In genomic region chr5:150490754-150491153, GRCh38 we compare ENCODE assay signal across 10 cellular contexts. TPM values are rescaled to one million over a fixed set of nuclear protein-coding genes. Genes with fewer than 3 reads are reported as not detected.
DNase-seq lines count a peak whose midpoint lies in the region; ATAC-seq, FAIRE-seq and TF ChIP-seq lines count a peak whose summit lies in the region.
"Had no signal": no experiment of that assay in that cellular context is flagged by ENCODE, and none has a peak within 500 bp of the region (broad histone marks: within the 10 kb centered on the region; RNA-seq: fewer than 3 reads in every experiment).

No MANE protein-coding gene starts in this region.

- H3K36me3 Mint-ChIP-seq in WTC11 = no peaks in the 10 kb centered on the region

- no peak for TF ChIP-seq EP300 in suprapubic skin (IDR thresholded peaks at IDR 0.05)

- ATAC-seq in WTC11 = no peak
- no peak for ATAC-seq in GM18867 (IDR thresholded peaks at IDR 0.05; ENCODE audit: unreplicated experiment)
- ATAC-seq: esophagus mucosa had no signal

- peaks cover 6% of the 10 kb centered on the region for H3K9me1 ChIP-seq in keratinocyte (ENCODE audit: control insufficient read depth, extremely low read depth, insufficient read depth, low read length)

- DNase-seq in WTC11 (ENCODE audit: low spot score) (no peak), keratinocyte (ENCODE audit: low read depth, low spot score) (no peak), suprapubic skin (ENCODE audit: low spot score in 2 of 2) (no peak), T-helper 9 cell (no peak), H7 (no peak)
- DNase-seq: activated naive CD4-positive, alpha-beta T cell; NCI-H774 had no signal

- TF ChIP-seq CTCF in WTC11 (IDR thresholded peaks at IDR 0.05) = no peak
- TF ChIP-seq CTCF in keratinocyte (optimal IDR thresholded peaks at IDR 0.05 in 1 of 3, IDR thresholded peaks at IDR 0.05 in 1 of 3, conservative IDR thresholded peaks at IDR 0.05 in 1 of 3; ENCODE audit: extremely low read depth in 1 of 3, insufficient read depth in 2 of 3, low read length in 3 of 3) = no peak
- no peak for TF ChIP-seq CTCF in suprapubic skin (IDR thresholded peaks at IDR 0.05)

- no peaks in the 10 kb centered on the region for H3K27me3 ChIP-seq in HUES48 (ENCODE audit: control insufficient read depth, insufficient read depth, low read length)
- H3K27me3 ChIP-seq in keratinocyte (ENCODE audit: control insufficient read depth, extremely low read depth, insufficient read depth, low read length) = no peaks in the 10 kb centered on the region
- no peaks in the 10 kb centered on the region for H3K27me3 ChIP-seq in suprapubic skin
- H3K27me3 ChIP-seq in H7 (ENCODE audit: control insufficient read depth, insufficient read depth, low read length) = no peaks in the 10 kb centered on the region

- no peaks in the 10 kb centered on the region for H4K20me1 ChIP-seq in keratinocyte (ENCODE audit: control insufficient read depth, extremely low read depth, insufficient read depth, low read length)

- H3K9ac ChIP-seq in HUES48 (ENCODE audit: low read depth, low read length) (no peak overlapping the region), keratinocyte (ENCODE audit: control insufficient read depth, extremely low read depth, insufficient read depth, low read length) (no peak overlapping the region)

- CTCF ChIA-PET in WTC11 (lab: Charles Lee) = interaction anchor here (0.9 to 3.1 kb wide), 7 partner anchors 13 to 244 kb away, joined by 3 to 24 read pairs (median 4); partner anchors contain the start of gene RPS14

- FAIRE-seq in keratinocyte (lab: Jason Lieb, UNC) = no peak

- H3K27ac ChIP-seq in HUES48 (ENCODE audit: low read depth, low read length) (peak overlapping the region; percentile 64), keratinocyte (ENCODE audit: control insufficient read depth, insufficient read depth, low read length) (peak overlapping the region; percentile 6), suprapubic skin (peak overlapping the region; percentile 98)

- H3K9me3 Mint-ChIP-seq in WTC11 = no peaks in the 10 kb centered on the region

- no peak overlapping the region for H2AFZ ChIP-seq in keratinocyte (ENCODE audit: control insufficient read depth, low read length)

- peaks cover 52% of the 10 kb centered on the region for H3K4me1 ChIP-seq in HUES48 (ENCODE audit: control insufficient read depth, insufficient read depth, low read length)
- peaks cover 68% of the 10 kb centered on the region for H3K4me1 ChIP-seq in keratinocyte (ENCODE audit: control insufficient read depth, extremely low read depth, insufficient read depth, low read length)
- H3K4me1 ChIP-seq in suprapubic skin = peaks cover 78% of the 10 kb centered on the region

- H3K4me3 ChIP-seq in HUES48 (ENCODE audit: low read depth, low read length) (no peak overlapping the region), keratinocyte (ENCODE audit: control insufficient read depth in 2 of 3, extremely low read depth in 1 of 3, insufficient read depth in 2 of 3, low read depth in 1 of 3, low read length in 3 of 3) (no peak overlapping the region), suprapubic skin (no peak overlapping the region), H7 (ENCODE audit: insufficient read depth, low read depth, low read length) (no peak overlapping the region)

- peaks cover 12% of the 10 kb centered on the region; the same call in 1 of the 2 replicates for H3K36me3 ChIP-seq in HUES48 (ENCODE audit: control insufficient read depth, insufficient read depth, low read length)
- peaks cover 0 to 2% of the 10 kb centered on the region in 2 experiments for H3K36me3 ChIP-seq in keratinocyte (ENCODE audit: control insufficient read depth in 2 of 2, extremely low read depth in 1 of 2, insufficient read depth in 2 of 2, low read length in 2 of 2)
- no peaks in the 10 kb centered on the region for H3K36me3 ChIP-seq in suprapubic skin
- H3K36me3 ChIP-seq in H7 (replicated peaks; ENCODE audit: control insufficient read depth, insufficient read depth, low read length) = no peaks in the 10 kb centered on the region

- H3K27ac Mint-ChIP-seq in WTC11 = peak overlapping the region; percentile 83

- dilution Hi-C loops in keratinocyte (cut with MboI; ENCODE audit: extremely low pct_ligation_motif_present, low sequenced_read_pairs) = no loop called here

- peaks cover 67% of the 10 kb centered on the region for H3K79me2 ChIP-seq in keratinocyte (ENCODE audit: control insufficient read depth, insufficient read depth, low read length)

- WGBS in suprapubic skin = 54% methylated on average over 1 of the region's 1 CpG

- no peak for TF ChIP-seq POLR2A in suprapubic skin (IDR thresholded peaks at IDR 0.05)

- H3K9me3 ChIP-seq in HUES48 (ENCODE audit: control insufficient read depth, insufficient read depth, low read length) (no peaks in the 10 kb centered on the region), keratinocyte (ENCODE audit: control insufficient read depth, low read depth, low read length) (no peaks in the 10 kb centered on the region), suprapubic skin (no peaks in the 10 kb centered on the region)

- no peak overlapping the region for H3K4me2 ChIP-seq in keratinocyte (ENCODE audit: control insufficient read depth, extremely low read depth, insufficient read depth, low read depth, low read length)

- no peaks in the 10 kb centered on the region for H3K27me3 Mint-ChIP-seq in WTC11 (ENCODE audit: low read depth)

- H3K4me3 Mint-ChIP-seq in WTC11 = no peak overlapping the region

- POLR2A ChIA-PET in WTC11 (lab: Charles Lee) = no interaction called here

- peaks cover 59% of the 10 kb centered on the region for H3K4me1 Mint-ChIP-seq in WTC11

TF ChIP-seq in WTC11, 78 proteins besides CTCF, POLR2A, EP300 and RAD21 (continues in another document):
- TF ChIP-seq EMX1 (CRISPR knock-in tag; IDR thresholded peaks at IDR 0.05) (no peak), STAT6 (CRISPR knock-in tag; conservative IDR thresholded peaks at IDR 0.05; ENCODE audit: low read depth) (no peak), HMGA2 (CRISPR knock-in tag; IDR thresholded peaks at IDR 0.05) (no peak), CREM (CRISPR knock-in tag; IDR thresholded peaks at IDR 0.05) (no peak), IRF2 (CRISPR knock-in tag; IDR thresholded peaks at IDR 0.05; ENCODE audit: borderline replicate concordance, low read depth) (no peak), ATF1 (CRISPR knock-in tag; IDR thresholded peaks at IDR 0.05) (no peak), PREB (CRISPR knock-in tag; IDR thresholded peaks at IDR 0.05; ENCODE audit: borderline replicate concordance) (no peak)

RNA-seq across cellular contexts. Expression of gene NDST1, which starts 17.2 kb away (rescaled TPM):
- total RNA-seq in WTC11 (2021) (58.1 to 69.9 TPM (median 61.5 TPM) in 3 replicates), suprapubic skin (100 to 1,000 TPM in 3 of 4 donors, 10 to 100 TPM in 1; 94.6 to 157 (median 134) TPM)
- polyA plus RNA-seq in keratinocyte = 24.9 to 43.5 TPM (median 36.2 TPM) in 3 replicates
- 8.3 TPM for polyA plus RNA-seq in keratinocyte (2011; ENCODE audit: low read depth)
- 31.9 and 37.2 TPM in 2 replicates for polyA plus RNA-seq in keratinocyte (2011; cell fraction: cytosol; rRNA removed)
- polyA plus RNA-seq in keratinocyte (2011; cell fraction: nucleus; rRNA removed) = 106 and 123 TPM in 2 replicates
- polyA plus RNA-seq in keratinocyte (2012; ENCODE audit: low replicate concordance) = 21.8 and 60.7 TPM in 2 replicates
- polyA minus RNA-seq in keratinocyte = 60.2 to 180 TPM (median 69.9 TPM) in 3 replicates
- polyA minus RNA-seq in keratinocyte (2011; cell fraction: cytosol; rRNA and poly(A)+ RNA removed) = 62.7 TPM
- 122 and 151 TPM in 2 replicates for polyA minus RNA-seq in keratinocyte (2011; cell fraction: nucleus; rRNA and poly(A)+ RNA removed)
- 24.8 and 28.7 TPM in 2 replicates for total RNA-seq in H7 (2014; rRNA removed; shearing (Covaris generic))

RNA-seq across cellular contexts. Expression of gene RPS14, which starts 41.2 kb away (rescaled TPM):
- 2,564 to 2,814 TPM (median 2,812 TPM) in 3 replicates for total RNA-seq in WTC11 (2021)
- polyA plus RNA-seq in keratinocyte = 3,540 to 4,624 TPM (median 3,588 TPM) in 3 replicates
- 630 TPM for polyA plus RNA-seq in keratinocyte (2011; ENCODE audit: low read depth)
- 6,466 and 6,976 TPM in 2 replicates for polyA plus RNA-seq in keratinocyte (2011; cell fraction: cytosol; rRNA removed)
- polyA plus RNA-seq in keratinocyte (2011; cell fraction: nucleus; rRNA removed) = 1,255 and 1,377 TPM in 2 replicates
- 2,935 and 4,321 TPM in 2 replicates for polyA plus RNA-seq in keratinocyte (2012; ENCODE audit: low replicate concordance)
- 778 to 1,315 TPM (median 1,196 TPM) in 3 replicates for polyA minus RNA-seq in keratinocyte
- 781 TPM for polyA minus RNA-seq in keratinocyte (2011; cell fraction: cytosol; rRNA and poly(A)+ RNA removed)
- polyA minus RNA-seq in keratinocyte (2011; cell fraction: nucleus; rRNA and poly(A)+ RNA removed) = 129 and 187 TPM in 2 replicates
- total RNA-seq in suprapubic skin = 1,000 to 10,000 TPM; 1,684 to 3,537 (median 3,314) TPM
- 2,734 and 3,255 TPM in 2 replicates for total RNA-seq in H7 (2014; rRNA removed; shearing (Covaris generic))

Comparison
In these comparisons a context has a peak if more than half of its experiments do, and no peak if none do; other contexts are left out.
1. H3K27ac ChIP-seq: peak in every context shown above with its lines; median percentile 98 in suprapubic skin; 64 in HUES48; 6 in keratinocyte.